ENCODE assay signal across 1 cellular context in genomic region chr11:1882265-1883238, GRCh38.
TF ChIP-seq lines count a peak whose summit lies in the region.

No MANE protein-coding gene starts in this region.

TF ChIP-seq in K562, 482 proteins besides CTCF, POLR2A, EP300 and RAD21 (continued from another document):
- TF ChIP-seq ZNF740 (CRISPR knock-in tag; IDR thresholded peaks at IDR 0.05) (peak; percentile 86), ZNF740 (tag; IDR thresholded peaks at IDR 0.05) (no peak), FOXM1 (IDR thresholded peaks at IDR 0.05; ENCODE audit: low read depth) (no peak), FOXM1 (CRISPR knock-in tag; IDR thresholded peaks at IDR 0.05; ENCODE audit: low read depth) (no peak), NFIC (IDR thresholded peaks at IDR 0.05) (peak; percentile 42; the same call in 1 of the 2 replicates), ETV5 (CRISPR knock-in tag; IDR thresholded peaks at IDR 0.05; ENCODE audit: low read depth) (no peak), ZNF655 (CRISPR knock-in tag; IDR thresholded peaks at IDR 0.05) (no peak), TFAP4 (CRISPR knock-in tag; IDR thresholded peaks at IDR 0.05; ENCODE audit: borderline replicate concordance) (peak; percentile 52; the same call in 1 of the 2 replicates), ARHGAP35 (IDR thresholded peaks at IDR 0.05; ENCODE audit: partially characterized antibody) (no peak), ZNF318 (IDR thresholded peaks at IDR 0.05; ENCODE audit: borderline replicate concordance in 1 of 2, low read depth in 1 of 2) (no peak), ZNF780A (CRISPR knock-in tag; IDR thresholded peaks at IDR 0.05) (no peak), NUFIP1 (IDR thresholded peaks at IDR 0.05; ENCODE audit: partially characterized antibody) (no peak)
